8 cellular contexts compared by ENCODE assay signal in genomic region chr5:17257705-17258273, GRCh38. TPM values are rescaled to one million over a fixed set of nuclear protein-coding genes. Genes with fewer than 3 reads are reported as not detected.
DNase-seq lines count a peak whose midpoint lies in the region; ATAC-seq and FAIRE-seq lines count a peak whose summit lies in the region.

No MANE protein-coding gene starts in this region.

- DNase-seq in GM18507 (ENCODE audit: extremely low spot score, insufficient read length, low read depth) (no peak), mesenchymal stem cell (peak; percentile 31), NCI-H1694 treated with DMSO at 0.1 percent for 48 hours (lab: John Stamatoyannopoulos, UW) (no peak), posterior vena cava (ENCODE audit: low spot score) (no peak), NCI-H2081 (lab: John Stamatoyannopoulos, UW) (no peak)
- no peak for DNase-seq in CD4-positive, alpha-beta memory T cell

- no peak overlapping the region for H3K14ac ChIP-seq in mesenchymal stem cell (ENCODE audit: low read length in 2 of 2)

- no peak overlapping the region for H3K9ac ChIP-seq in mesenchymal stem cell (ENCODE audit: low read length)

- no peak overlapping the region for H3K18ac ChIP-seq in mesenchymal stem cell (ENCODE audit: low read depth in 1 of 2, low read length in 2 of 2)

- no peak overlapping the region for H2AK5ac ChIP-seq in mesenchymal stem cell (ENCODE audit: low read length, severe bottlenecking)

- WGBS in mesenchymal stem cell = 92% methylated on average over 5 of the region's 5 CpGs

- CTCF ChIA-PET in CD4-positive, alpha-beta memory T cell (lab: Charles Lee; ENCODE audit: partially characterized antibody) = no interaction called here

- H2BK120ac ChIP-seq in mesenchymal stem cell (ENCODE audit: low read depth, low read length) = no peak overlapping the region

- H3K4me2 ChIP-seq in mesenchymal stem cell (ENCODE audit: low read length, poor library complexity, severe bottlenecking) = no peak overlapping the region

- H3K27ac ChIP-seq in mesenchymal stem cell (ENCODE audit: low read length, poor library complexity, severe bottlenecking) = no peak overlapping the region
- H3K27ac ChIP-seq in CD4-positive, alpha-beta memory T cell (ENCODE audit: low read depth, low read length) = no peak overlapping the region

- H3K4ac ChIP-seq in mesenchymal stem cell (ENCODE audit: low read depth in 1 of 2, low read length in 2 of 2) = no peak overlapping the region

- no peak overlapping the region for H3K4me3 ChIP-seq in mesenchymal stem cell (ENCODE audit: insufficient read depth in 1 of 2, low read depth in 1 of 2, low read length in 2 of 2)
- no peak overlapping the region for H3K4me3 ChIP-seq in CD4-positive, alpha-beta memory T cell (ENCODE audit: low read length in 2 of 2)

- H3K4me1 ChIP-seq in mesenchymal stem cell (ENCODE audit: control insufficient read depth, insufficient read depth, low read depth, low read length) = peaks cover 3% of the 10 kb centered on the region
- no peaks in the 10 kb centered on the region for H3K4me1 ChIP-seq in CD4-positive, alpha-beta memory T cell (ENCODE audit: insufficient read depth, low read length)

- no peak overlapping the region for H2BK5ac ChIP-seq in mesenchymal stem cell (ENCODE audit: low read depth, low read length, poor library complexity, severe bottlenecking)

- no peaks in the 10 kb centered on the region for H3K4me1 Mint-ChIP-seq in CD4-positive, alpha-beta memory T cell

- H2BK12ac ChIP-seq in mesenchymal stem cell (ENCODE audit: low read length in 2 of 2) = no peak overlapping the region

- no peak overlapping the region for H2BK15ac ChIP-seq in mesenchymal stem cell (ENCODE audit: low read depth, poor library complexity, severe bottlenecking)

- H3K23ac ChIP-seq in mesenchymal stem cell (ENCODE audit: low read length in 2 of 2) = no peak overlapping the region

- H3K4me3 Mint-ChIP-seq in CD4-positive, alpha-beta memory T cell = no peak overlapping the region

- no peaks in the 10 kb centered on the region for H3K9me3 ChIP-seq in mesenchymal stem cell (ENCODE audit: control insufficient read depth, low read length)
- no peaks in the 10 kb centered on the region for H3K9me3 ChIP-seq in CD4-positive, alpha-beta memory T cell (ENCODE audit: control insufficient read depth in 1 of 2, low read length in 2 of 2)

- intact Hi-C loops in posterior vena cava (cut with DNase I) = no loop called here
- intact Hi-C loops in CD4-positive, alpha-beta memory T cell (cut with micrococcal nuclease) = no loop called here

- H4K8ac ChIP-seq in mesenchymal stem cell (ENCODE audit: low read length) = no peak overlapping the region

- H4K91ac ChIP-seq in mesenchymal stem cell (ENCODE audit: low read length) = no peak overlapping the region

- no peak overlapping the region for H3K27ac Mint-ChIP-seq in CD4-positive, alpha-beta memory T cell

- H3K27me3 Mint-ChIP-seq in CD4-positive, alpha-beta memory T cell = no peaks in the 10 kb centered on the region

- H3K36me3 Mint-ChIP-seq in CD4-positive, alpha-beta memory T cell = no peaks in the 10 kb centered on the region

- no peaks in the 10 kb centered on the region for H3K27me3 ChIP-seq in mesenchymal stem cell (ENCODE audit: control insufficient read depth in 1 of 2, insufficient read depth in 1 of 2, low read length in 2 of 2)
- H3K27me3 ChIP-seq in CD4-positive, alpha-beta memory T cell (ENCODE audit: insufficient read depth, low read length) = no peaks in the 10 kb centered on the region

- H3K79me1 ChIP-seq in mesenchymal stem cell (replicated peaks; ENCODE audit: low read length, poor library complexity, severe bottlenecking) = peaks cover 2% of the 10 kb centered on the region

- POLR2A ChIA-PET in CD4-positive, alpha-beta memory T cell (lab: Charles Lee; ENCODE audit: partially characterized antibody) = no interaction called here

- FAIRE-seq in GM18507 (lab: Jason Lieb, UNC) = peak; percentile 72

- ATAC-seq in GM21528 (IDR thresholded peaks at IDR 0.05; ENCODE audit: low FRiP score, unreplicated experiment) (peak; percentile 71), HG03457 (IDR thresholded peaks at IDR 0.05; ENCODE audit: unreplicated experiment) (peak; percentile 75)

- H2AFZ ChIP-seq in mesenchymal stem cell (ENCODE audit: low read depth, low read length) = no peak overlapping the region

- H3K9me3 Mint-ChIP-seq in CD4-positive, alpha-beta memory T cell = peaks cover 0 to 6% (median 2%) of the 10 kb centered on the region in 8 donors

- H3K36me3 ChIP-seq in mesenchymal stem cell (ENCODE audit: control insufficient read depth in 1 of 2, insufficient read depth in 2 of 2, low read depth in 1 of 2, low read length in 2 of 2) = peaks cover 0 to 73% of the 10 kb centered on the region in 2 experiments
- H3K36me3 ChIP-seq in CD4-positive, alpha-beta memory T cell (ENCODE audit: insufficient read depth, low read length) = no peaks in the 10 kb centered on the region

RNA-seq across cellular contexts. Expression of gene BASP1, which starts 40.4 kb away (rescaled TPM):
- polyA plus RNA-seq in mesenchymal stem cell (2013, experiment 1 of 2) = 308 TPM
- polyA plus RNA-seq in mesenchymal stem cell (2013, experiment 2 of 2) = 322 TPM
- total RNA-seq in posterior vena cava = 10 to 100 TPM; 25.2 to 31.4 TPM
- total RNA-seq in CD4-positive, alpha-beta memory T cell = under 1 TPM; 0.69 to 0.90 TPM
- polyA plus RNA-seq in CD4-positive, alpha-beta memory T cell = under 1 TPM; 0.10 to 0.78 TPM

Comparison
In these comparisons a context has a peak if more than half of its experiments do, and no peak if none do; other contexts are left out.
1. RNA of gene BASP1, which starts 40.4 kb away (total RNA-seq): 25.2 to 31.4 TPM in posterior vena cava; 0.69 to 0.90 TPM in CD4-positive, alpha-beta memory T cell; every median in the first group is over 10 times any median in the second.